ENCODE assay signal across 16 cellular contexts in genomic region chr10:110762849-110763211, GRCh38.
"Had no signal": no experiment of that assay in that cellular context is flagged by ENCODE, and none has a peak within 500 bp of the region (broad histone marks: within the 10 kb centered on the region; RNA-seq: fewer than 3 reads in every experiment).

No MANE protein-coding gene starts in this region.

- FAIRE-seq: colon, endometrium, small intestine had no signal

- DNase-seq: activated CD4-positive, alpha-beta T cell treated with anti-CD3 and anti-CD28 coated beads for 1 hour; activated CD4-positive, alpha-beta T cell treated with anti-CD3 and anti-CD28 coated beads, Interleukin-2, amount 50 U/mL, for 4 hours; activated naive CD4-positive, alpha-beta T cell treated with anti-CD3 and anti-CD28 coated beads, Interleukin-2, amount 50 U/mL, for 16 hours; activated T-cell treated with anti-CD3 and anti-CD28 coated beads, Interleukin-2, amount 50 U/mL, for 1 hour; adrenal gland; caudate nucleus; midbrain; retina; small intestine; stimulated activated CD4-positive, alpha-beta T cell treated with anti-CD3 and anti-CD28 coated beads, Interleukin-4, amount 100 ng/mL, for 24 hours; stimulated activated naive CD4-positive, alpha-beta T cell treated with Interleukin-2 at 50 U/mL for 16 hours; substantia nigra; transverse colon had no signal

- H3K36me3 ChIP-seq: adrenal gland, transverse colon had no signal

- H3K4me3 ChIP-seq: adrenal gland, lung, transverse colon had no signal

- H3K4me1 ChIP-seq: adrenal gland had no signal

- H3K27me3 ChIP-seq: transverse colon had no signal

- H3K9me3 ChIP-seq: adrenal gland, transverse colon had no signal

- H3K27ac ChIP-seq: adrenal gland, transverse colon had no signal
